Comparison of ENCODE assay signal across 8 cellular contexts in the genomic region with DNA sequence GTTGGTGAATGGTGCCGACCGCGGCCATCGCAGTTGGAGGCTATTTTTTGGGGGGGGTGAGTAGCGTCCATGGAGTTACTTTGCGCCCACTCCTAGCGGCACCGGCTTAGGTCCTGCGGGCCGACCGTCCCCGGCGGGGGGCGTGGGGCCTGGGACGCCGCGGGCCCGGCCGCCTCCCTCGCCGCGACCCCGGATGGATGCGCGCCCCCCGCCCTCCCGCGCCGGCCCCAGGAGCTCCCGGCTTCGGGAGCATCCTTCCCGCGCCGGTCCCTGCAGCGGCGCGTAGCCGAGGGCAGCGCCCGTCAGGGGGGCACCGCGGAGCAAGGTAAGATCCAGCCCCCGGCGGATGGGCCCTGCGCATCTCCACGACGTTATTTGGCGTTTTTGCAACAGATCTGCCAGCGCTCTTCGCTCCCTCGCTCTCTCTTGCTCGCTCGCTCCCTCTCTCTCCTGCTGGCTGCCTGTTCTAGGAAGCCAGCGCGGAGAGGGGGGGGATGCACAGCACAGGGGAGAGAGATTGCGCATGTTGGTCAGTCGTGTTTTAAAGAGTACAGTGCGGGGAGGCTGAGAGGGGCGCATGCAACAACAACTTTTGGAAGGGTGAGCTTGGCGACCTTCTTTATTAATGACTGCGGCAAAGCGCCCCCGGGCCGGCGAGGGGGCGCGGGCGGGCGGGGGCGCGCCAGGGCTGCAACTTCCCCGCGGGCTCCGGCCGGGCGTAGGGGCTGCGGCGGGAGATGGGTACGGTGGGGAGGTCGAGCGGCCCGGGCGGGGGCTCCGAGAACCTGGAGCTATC. TPM values are rescaled to one million over a fixed set of nuclear protein-coding genes. Genes with fewer than 3 reads are reported as not detected.
DNase-seq lines count a peak whose midpoint lies in the region; ATAC-seq, FAIRE-seq and TF ChIP-seq lines count a peak whose summit lies in the region.

No MANE protein-coding gene starts in this region.

- DNase-seq in COR-L47 (lab: John Stamatoyannopoulos, UW) (peak; percentile 50), HAP-1 (ENCODE audit: low spot score in 2 of 2) (peak; percentile 75 to 82), NCI-H2029 treated with DMSO at 0.1 percent for 48 hours (lab: John Stamatoyannopoulos, UW) (peak; percentile 50), bronchial epithelial cell (ENCODE audit: low read depth) (peak; percentile 52), iPS-NIHi11 (ENCODE audit: low spot score) (peak; percentile 64)

- no peak for ATAC-seq in GM18517 (IDR thresholded peaks at IDR 0.05; ENCODE audit: unreplicated experiment)

- peak overlapping the region; percentile 97 for H3K27ac ChIP-seq in VCaP

- H3K4me1 ChIP-seq in HAP-1 (peaks cover 19% of the 10 kb centered on the region), skeletal muscle satellite cell (ENCODE audit: control insufficient read depth, insufficient read depth, low read length) (peaks cover 32% of the 10 kb centered on the region)

- H3K4me3 ChIP-seq in HAP-1 (peak overlapping the region; percentile 69), bronchial epithelial cell (ENCODE audit: low read depth, low read length) (peak overlapping the region; percentile 82), skeletal muscle satellite cell (ENCODE audit: low read length) (peak overlapping the region; percentile 78)

- H3K9me3 ChIP-seq in HAP-1: no peaks in the 10 kb centered on the region
- H3K9me3 ChIP-seq in skeletal muscle satellite cell (replicated peaks; ENCODE audit: low read length): no peaks in the 10 kb centered on the region

- H3K27me3 ChIP-seq in HAP-1 (ENCODE audit: low read depth): no peaks in the 10 kb centered on the region
- no peaks in the 10 kb centered on the region for H3K27me3 ChIP-seq in bronchial epithelial cell (ENCODE audit: control insufficient read depth, insufficient read depth, low read length)
- no peaks in the 10 kb centered on the region for H3K27me3 ChIP-seq in skeletal muscle satellite cell (ENCODE audit: control insufficient read depth, insufficient read depth, low read length)

- no peak for TF ChIP-seq CTCF in VCaP (conservative IDR thresholded peaks at IDR 0.05)
- no peak for TF ChIP-seq CTCF in bronchial epithelial cell (IDR thresholded peaks at IDR 0.05; ENCODE audit: insufficient read depth, low read length, severe bottlenecking)

- peak overlapping the region; percentile 92 for H3K9ac ChIP-seq in skeletal muscle satellite cell (ENCODE audit: low read depth, low read length)

- H3K36me3 ChIP-seq in HAP-1 (replicated peaks): no peaks in the 10 kb centered on the region
- H3K36me3 ChIP-seq in bronchial epithelial cell (ENCODE audit: control insufficient read depth, insufficient read depth, low read length): no peaks in the 10 kb centered on the region
- H3K36me3 ChIP-seq in skeletal muscle satellite cell (ENCODE audit: insufficient read depth, low read length): no peaks in the 10 kb centered on the region

- FAIRE-seq in bronchial epithelial cell (lab: Jason Lieb, UNC): no peak

- in situ Hi-C loops in HAP-1 (cut with MboI; ENCODE audit: low sequenced_read_pairs): loop anchor here (5.0 kb wide), 1 partner anchor 154 kb away; the partner anchor contains the start of gene UBE2B

- H3K4me2 ChIP-seq in skeletal muscle satellite cell (ENCODE audit: low read length): peak overlapping the region; percentile 95

RNA-seq across cellular contexts. Expression of gene JADE2, which starts 0.4 kb away (rescaled TPM):
- 12.8 and 17.1 TPM in 2 replicates for total RNA-seq in bronchial epithelial cell
- total RNA-seq in skeletal muscle satellite cell (2012; rRNA removed): 23.8 and 35.8 TPM in 2 replicates
